ENCODE assay signal across 7 cellular contexts in the genomic region with DNA sequence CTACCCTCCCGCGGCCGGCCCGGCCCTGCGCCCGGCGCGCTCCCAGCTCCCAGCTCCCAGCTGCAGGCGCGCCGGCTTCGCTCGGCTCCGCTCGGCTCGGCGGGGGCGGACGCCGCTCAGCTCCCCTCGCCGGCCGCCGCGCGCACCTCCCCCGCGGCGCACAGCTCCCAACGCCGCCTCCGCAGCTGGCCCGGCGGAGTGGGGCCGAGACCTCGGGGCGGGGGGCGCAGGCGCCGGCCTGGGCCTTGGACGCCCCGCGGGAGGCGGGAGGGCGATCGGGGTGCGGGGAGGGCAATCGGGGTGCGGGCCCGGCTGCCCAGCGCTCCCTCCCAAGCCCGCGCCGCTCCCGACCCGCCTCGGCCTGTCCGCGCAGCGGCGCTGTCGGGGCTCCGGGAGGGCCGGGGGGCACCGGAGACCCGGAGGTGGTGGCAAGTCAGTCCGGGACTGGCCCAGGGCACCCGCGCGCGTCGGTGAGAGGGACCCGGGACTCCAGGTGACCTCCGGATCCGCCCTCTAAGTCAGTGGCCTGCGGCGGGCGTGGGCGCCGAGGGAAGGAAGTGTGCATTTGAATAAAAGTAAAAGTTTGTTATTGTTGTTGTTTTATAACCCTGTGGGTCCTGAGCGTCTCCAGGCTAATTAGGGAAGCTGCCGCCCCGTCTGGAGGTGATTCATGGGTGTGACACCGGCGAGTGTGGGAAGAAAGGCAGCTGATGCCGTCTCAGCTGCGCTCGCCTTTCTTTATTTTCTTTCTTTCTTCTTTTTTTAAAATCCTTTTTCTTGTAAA. TPM values are rescaled to one million over a fixed set of nuclear protein-coding genes. Genes with fewer than 3 reads are reported as not detected.
DNase-seq lines count a peak whose midpoint lies in the region; ATAC-seq and TF ChIP-seq lines count a peak whose summit lies in the region.

A gene with protein sequence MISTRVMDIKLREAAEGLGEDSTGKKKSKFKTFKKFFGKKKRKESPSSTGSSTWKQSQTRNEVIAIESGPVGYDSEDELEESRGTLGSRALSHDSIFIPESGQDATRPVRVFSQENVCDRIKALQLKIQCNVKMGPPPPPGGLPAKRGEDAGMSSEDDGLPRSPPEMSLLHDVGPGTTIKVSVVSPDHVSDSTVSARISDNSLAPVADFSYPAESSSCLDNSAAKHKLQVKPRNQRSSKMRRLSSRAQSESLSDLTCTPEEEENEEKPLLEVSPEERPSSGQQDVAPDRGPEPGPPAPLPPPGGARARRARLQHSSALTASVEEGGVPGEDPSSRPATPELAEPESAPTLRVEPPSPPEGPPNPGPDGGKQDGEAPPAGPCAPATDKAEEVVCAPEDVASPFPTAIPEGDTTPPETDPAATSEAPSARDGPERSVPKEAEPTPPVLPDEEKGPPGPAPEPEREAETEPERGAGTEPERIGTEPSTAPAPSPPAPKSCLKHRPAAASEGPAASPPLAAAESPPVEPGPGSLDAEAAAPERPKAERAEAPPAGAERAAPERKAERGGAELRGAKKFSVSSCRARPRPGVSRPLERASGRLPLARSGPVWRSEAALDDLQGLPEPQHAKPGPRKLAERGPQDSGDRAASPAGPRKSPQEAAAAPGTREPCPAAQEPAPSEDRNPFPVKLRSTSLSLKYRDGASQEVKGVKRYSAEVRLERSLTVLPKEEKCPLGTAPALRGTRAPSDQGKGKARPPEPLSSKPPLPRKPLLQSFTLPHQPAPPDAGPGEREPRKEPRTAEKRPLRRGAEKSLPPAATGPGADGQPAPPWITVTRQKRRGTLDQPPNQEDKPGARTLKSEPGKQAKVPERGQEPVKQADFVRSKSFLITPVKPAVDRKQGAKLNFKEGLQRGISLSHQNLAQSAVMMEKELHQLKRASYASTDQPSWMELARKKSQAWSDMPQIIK (minus strand): TSS at position 93 of the 784 bp plus-strand sequence. CDS start 89,425 bp downstream, outside the sequence.

- H3K9ac ChIP-seq in SK-N-SH, result no peak within 1 kb of the TSS

- no peaks in the 10 kb centered on the region for H4K20me1 ChIP-seq in SK-N-SH (ENCODE audit: insufficient read depth)

- H3K9me3 ChIP-seq in SK-N-SH (no peaks in the 10 kb centered on the region), ectodermal cell (ENCODE audit: control insufficient read depth, low read length) (no peaks in the 10 kb centered on the region), thoracic aorta (no peaks in the 10 kb centered on the region)

- H3K36me3 ChIP-seq in SK-N-SH (replicated peaks in 1 of 2; ENCODE audit: control insufficient read depth in 1 of 2, insufficient read depth in 2 of 2, low read length in 1 of 2) (no peaks in the 10 kb centered on the region), ectodermal cell (ENCODE audit: control insufficient read depth, insufficient read depth, low read length) (no peaks in the 10 kb centered on the region), thoracic aorta (no peaks in the 10 kb centered on the region)

- POLR2A ChIA-PET in HEK293T (lab: Yijun Ruan, JAX), result interaction anchor here (1.2 to 1.9 kb wide), 2 partner anchors 11 to 205 kb away, joined by 6 read pairs; partner anchors contain the start of gene C2orf15
- POLR2A ChIA-PET in SK-N-SH (lab: Yijun Ruan, JAX), result no interaction called here

- ATAC-seq in thoracic aorta (ENCODE audit: insufficient number of reproducible peaks, low FRiP score, low read depth) (no peak), GM21825 (IDR thresholded peaks at IDR 0.05; ENCODE audit: unreplicated experiment) (no peak)

- peak within 1 kb of the TSS; percentile 52; the same call in 1 of the 2 replicates for H3K4me2 ChIP-seq in SK-N-SH

- H3K4me3 ChIP-seq in SK-N-SH (ENCODE audit: low read depth in 2 of 2, low read length in 1 of 2) (peak within 1 kb of the TSS; percentile 37 to 46; a peak in 3 of 4 replicates), ectodermal cell (ENCODE audit: insufficient read depth, low read depth, low read length) (peak within 1 kb of the TSS; percentile 32), thoracic aorta (peak within 1 kb of the TSS; percentile 74)

- no peaks in the 10 kb centered on the region for H3K79me2 ChIP-seq in SK-N-SH (ENCODE audit: insufficient read depth)

- H3K9me2 ChIP-seq in SK-N-SH, result no peaks in the 10 kb centered on the region

- no peaks in the 10 kb centered on the region; a peak in 1 of 4 replicates for H3K4me1 ChIP-seq in SK-N-SH (ENCODE audit: control insufficient read depth in 1 of 2, insufficient read depth in 2 of 2, low read depth in 1 of 2, low read length in 1 of 2)
- H3K4me1 ChIP-seq in ectodermal cell (ENCODE audit: control insufficient read depth, insufficient read depth, low read length), result peaks cover 4% of the 10 kb centered on the region
- H3K4me1 ChIP-seq in thoracic aorta (ENCODE audit: control insufficient read depth in 1 of 2, low read depth in 2 of 2), result peaks cover 13 to 15% of the 10 kb centered on the region in 2 donors

- DNase-seq in HEK293T (ENCODE audit: extremely low spot score) (peak; percentile 64), SK-N-SH (peak; percentile 84), mucosa of gallbladder (ENCODE audit: low spot score) (no peak), thoracic aorta (ENCODE audit: low spot score) (no peak), Ammon's horn (ENCODE audit: low spot score) (no peak)

- 12% methylated on average over 22 of the region's 88 CpGs for WGBS in SK-N-SH (ENCODE audit: low lambda C conversion rate)
- WGBS in ectodermal cell, 2 experiments, result 1% methylated on average over 88 of the region's 88 CpGs

- no peak for TF ChIP-seq RAD21 in SK-N-SH (IDR thresholded peaks at IDR 0.05; ENCODE audit: low read length)

- H3K27ac ChIP-seq in SK-N-SH (ENCODE audit: low read depth in 2 of 2, low read length in 1 of 2), result no peak within 1 kb of the TSS
- H3K27ac ChIP-seq in ectodermal cell (ENCODE audit: insufficient read depth, low read depth, low read length, poor library complexity, severe bottlenecking), result no peak within 1 kb of the TSS
- H3K27ac ChIP-seq in thoracic aorta, result no peak within 1 kb of the TSS

- H2AFZ ChIP-seq in SK-N-SH (ENCODE audit: low read depth), result no peak within 1 kb of the TSS

- TF ChIP-seq EP300 in SK-N-SH (IDR thresholded peaks at IDR 0.05; ENCODE audit: borderline replicate concordance in 1 of 2, low read depth in 1 of 2, low read length in 1 of 2), result no peak

- TF ChIP-seq CTCF in SK-N-SH (IDR thresholded peaks at IDR 0.05), result no peak
- TF ChIP-seq CTCF in thoracic aorta (IDR thresholded peaks at IDR 0.05), result no peak

- H3K27me3 ChIP-seq in SK-N-SH (ENCODE audit: insufficient read depth) (peaks cover 23% of the 10 kb centered on the region; the same call in 1 of the 2 replicates), ectodermal cell (ENCODE audit: control insufficient read depth, insufficient read depth, low read length, poor library complexity, severe bottlenecking) (peaks cover 69% of the 10 kb centered on the region), thoracic aorta (replicated peaks; ENCODE audit: insufficient read depth) (no peaks in the 10 kb centered on the region)

- CTCF ChIA-PET in HEK293T (lab: Yijun Ruan, JAX) (interaction anchor here (0.8 to 1.2 kb wide), 3 partner anchors 10 to 287 kb away, joined by 3 to 6 read pairs (median 5); no protein-coding TSS in a partner anchor), SK-N-SH (lab: Yijun Ruan, JAX) (interaction anchor here (0.6 to 2.4 kb wide), 6 partner anchors 11 to 330 kb away, joined by 3 to 9 read pairs (median 4); no protein-coding TSS in a partner anchor)

- H3F3A ChIP-seq in SK-N-SH (replicated peaks; ENCODE audit: insufficient read depth), result no peaks in the 10 kb centered on the region

TF ChIP-seq in HEK293T, 16 proteins besides CTCF, POLR2A, EP300 and RAD21 (continues in another document):
- TF ChIP-seq ZNF384 (IDR thresholded peaks at IDR 0.05), result no peak
- TF ChIP-seq PKNOX1 (IDR thresholded peaks at IDR 0.05), result no peak; the same call in 1 of the 2 replicates
- no peak for TF ChIP-seq BHLHE40 (IDR thresholded peaks at IDR 0.05; ENCODE audit: borderline replicate concordance)
- TF ChIP-seq ELF4 (IDR thresholded peaks at IDR 0.05), result no peak
- TF ChIP-seq FOXA1 (IDR thresholded peaks at IDR 0.05), result no peak
- no peak for TF ChIP-seq ARNT (IDR thresholded peaks at IDR 0.05)
- no peak for TF ChIP-seq SUZ12 (IDR thresholded peaks at IDR 0.05)
- no peak for TF ChIP-seq LEF1 (IDR thresholded peaks at IDR 0.05; ENCODE audit: borderline replicate concordance)

TF ChIP-seq in SK-N-SH, 30 proteins besides CTCF, POLR2A, EP300 and RAD21 (continues in another document):
- TF ChIP-seq SMC3 (IDR thresholded peaks at IDR 0.05; ENCODE audit: low read depth, low read length) (no peak), JUND (IDR thresholded peaks at IDR 0.05) (no peak), FOSL2 (IDR thresholded peaks at IDR 0.05; ENCODE audit: borderline replicate concordance, low read depth) (no peak), USF1 (IDR thresholded peaks at IDR 0.05; ENCODE audit: borderline replicate concordance, low read depth) (no peak), IRF3 (IDR thresholded peaks at IDR 0.05; ENCODE audit: low read depth, low read length) (no peak), RCOR1 (IDR thresholded peaks at IDR 0.05; ENCODE audit: low read length) (no peak), MAX (IDR thresholded peaks at IDR 0.05; ENCODE audit: low read depth) (no peak)

RNA-seq across cellular contexts. Expression of the gene that starts here (rescaled TPM):
- not detected in 2 replicates for polyA plus RNA-seq in SK-N-SH (2012; rRNA removed)
- polyA plus RNA-seq in SK-N-SH (2012; cell fraction: cytosol; rRNA removed), result 0.03 TPM in 1 of 2 replicates, not detected in the other
- 0.09 TPM in 1 of 2 replicates, not detected in the other for polyA plus RNA-seq in SK-N-SH (2012; cell fraction: nucleus; rRNA removed)
- polyA plus RNA-seq in ectodermal cell (2013, experiment 1 of 4), result 0.37 TPM
- 0.32 TPM for polyA plus RNA-seq in ectodermal cell (2013, experiment 2 of 4)
- 0.53 TPM for polyA plus RNA-seq in ectodermal cell (2013, experiment 3 of 4)
- 0.24 TPM for polyA plus RNA-seq in ectodermal cell (2013, experiment 4 of 4)
- total RNA-seq in mucosa of gallbladder (18.4 TPM), thoracic aorta (1 to 10 TPM; 1.9 to 5.9 TPM)

Comparison
In these comparisons a context has a peak if more than half of its experiments do, and no peak if none do; other contexts are left out.
1. Peak in DNase-seq, H3K4me3 ChIP-seq and H3K4me2 ChIP-seq in SK-N-SH; RNA of the gene not detected or under 1 TPM.